In the genomic region with DNA sequence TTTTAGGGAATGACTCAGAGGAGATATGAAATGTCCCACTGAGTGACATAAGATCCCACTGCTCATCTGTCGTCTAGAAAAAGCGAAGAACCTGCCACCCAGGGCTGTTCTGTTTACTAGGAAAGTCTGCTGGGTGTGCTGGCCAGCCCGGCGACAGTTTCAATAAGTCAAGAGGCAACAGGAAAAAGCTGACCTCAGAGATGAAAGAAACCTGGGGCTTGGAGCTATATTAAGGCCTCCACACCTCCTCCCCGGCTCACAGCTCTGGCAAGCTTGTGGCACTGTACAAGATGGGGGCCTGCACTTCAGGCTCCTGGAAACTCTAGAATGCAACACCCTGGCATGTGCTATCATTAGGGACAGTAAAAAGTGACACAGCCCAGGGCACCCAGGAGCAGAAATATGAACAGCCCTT, we compare ENCODE assay signal across 1 cellular context.
TF ChIP-seq lines count a peak whose summit lies in the region.

No MANE protein-coding gene starts in this region.

TF ChIP-seq in WTC11, 78 proteins besides CTCF, POLR2A, EP300 and RAD21 (continued from another document):
- TF ChIP-seq ZSCAN18 (CRISPR knock-in tag; IDR thresholded peaks at IDR 0.05) (no peak), GABPB1 (CRISPR knock-in tag; IDR thresholded peaks at IDR 0.05) (no peak), HMGXB4 (CRISPR knock-in tag; IDR thresholded peaks at IDR 0.05) (no peak), ATF3 (CRISPR knock-in tag; conservative IDR thresholded peaks at IDR 0.05) (no peak), SP1 (CRISPR knock-in tag; conservative IDR thresholded peaks at IDR 0.05) (no peak)
- TF ChIP-seq, protein P1, sequence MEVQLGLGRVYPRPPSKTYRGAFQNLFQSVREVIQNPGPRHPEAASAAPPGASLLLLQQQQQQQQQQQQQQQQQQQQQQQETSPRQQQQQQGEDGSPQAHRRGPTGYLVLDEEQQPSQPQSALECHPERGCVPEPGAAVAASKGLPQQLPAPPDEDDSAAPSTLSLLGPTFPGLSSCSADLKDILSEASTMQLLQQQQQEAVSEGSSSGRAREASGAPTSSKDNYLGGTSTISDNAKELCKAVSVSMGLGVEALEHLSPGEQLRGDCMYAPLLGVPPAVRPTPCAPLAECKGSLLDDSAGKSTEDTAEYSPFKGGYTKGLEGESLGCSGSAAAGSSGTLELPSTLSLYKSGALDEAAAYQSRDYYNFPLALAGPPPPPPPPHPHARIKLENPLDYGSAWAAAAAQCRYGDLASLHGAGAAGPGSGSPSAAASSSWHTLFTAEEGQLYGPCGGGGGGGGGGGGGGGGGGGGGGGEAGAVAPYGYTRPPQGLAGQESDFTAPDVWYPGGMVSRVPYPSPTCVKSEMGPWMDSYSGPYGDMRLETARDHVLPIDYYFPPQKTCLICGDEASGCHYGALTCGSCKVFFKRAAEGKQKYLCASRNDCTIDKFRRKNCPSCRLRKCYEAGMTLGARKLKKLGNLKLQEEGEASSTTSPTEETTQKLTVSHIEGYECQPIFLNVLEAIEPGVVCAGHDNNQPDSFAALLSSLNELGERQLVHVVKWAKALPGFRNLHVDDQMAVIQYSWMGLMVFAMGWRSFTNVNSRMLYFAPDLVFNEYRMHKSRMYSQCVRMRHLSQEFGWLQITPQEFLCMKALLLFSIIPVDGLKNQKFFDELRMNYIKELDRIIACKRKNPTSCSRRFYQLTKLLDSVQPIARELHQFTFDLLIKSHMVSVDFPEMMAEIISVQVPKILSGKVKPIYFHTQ (CRISPR knock-in tag; IDR thresholded peaks at IDR 0.05) = no peak
